Comparison of ENCODE assay signal across 25 cellular contexts in the genomic region with DNA sequence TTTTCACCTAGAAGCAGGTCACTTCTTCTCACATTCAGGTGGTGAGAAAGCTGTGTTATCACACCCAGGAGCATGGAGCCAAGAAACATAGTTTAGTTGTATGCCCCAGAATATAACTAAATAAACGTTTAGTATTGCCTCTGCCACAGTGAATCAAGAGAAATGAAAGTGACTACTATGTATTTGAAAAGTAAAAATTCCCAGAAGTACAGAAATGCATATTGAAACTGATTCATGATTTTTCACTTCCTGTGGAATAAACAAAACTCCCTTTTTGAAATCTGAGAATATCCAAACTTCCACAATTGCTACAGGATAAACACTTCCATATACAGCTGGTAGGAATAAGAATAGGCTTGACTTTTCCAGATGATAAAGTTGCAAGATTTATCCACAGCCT. TPM values are rescaled to one million over a fixed set of nuclear protein-coding genes. Genes with fewer than 3 reads are reported as not detected.
DNase-seq lines count a peak whose midpoint lies in the region; ATAC-seq, FAIRE-seq and TF ChIP-seq lines count a peak whose summit lies in the region.
"Had no signal": no experiment of that assay in that cellular context is flagged by ENCODE, and none has a peak within 500 bp of the region (broad histone marks: within the 10 kb centered on the region; RNA-seq: fewer than 3 reads in every experiment).

No MANE protein-coding gene starts in this region.

- peak overlapping the region; percentile 81 for H3K27ac Mint-ChIP-seq in stimulated activated naive CD8-positive, alpha-beta T cell treated with anti-CD3 and anti-CD28 coated beads, Interleukin-15, Interleukin-2, amounts not matched to agents 100 ng/mL and 50 ng/mL, for 24 hours
- peak overlapping the region in 1 of 2 donors; percentile 46 for H3K27ac Mint-ChIP-seq in stimulated activated naive CD8-positive, alpha-beta T cell treated with anti-CD3 and anti-CD28 coated beads, Interleukin-15, amount 100 ng/mL, for 72 hours
- H3K27ac Mint-ChIP-seq in stimulated activated effector memory CD8-positive, alpha-beta T cell treated with anti-CD3 and anti-CD28 coated beads, Interleukin-12 subunit alpha, Interleukin-12 subunit beta, amount 100 ng/mL, for 72 hours, result peak overlapping the region; percentile 29
- H3K27ac Mint-ChIP-seq: activated B cell treated with CpG ODN at 0.5 μM for 24 hours; activated CD8-positive, alpha-beta memory T cell treated with anti-CD3 and anti-CD28 coated beads, Interleukin-2, amount 10 ng/mL, durations not matched to agents 7 days and 5 days; brain; effector memory CD8-positive, alpha-beta T cell had no signal

- H3K9me3 ChIP-seq in RWPE2 (ENCODE audit: severe bottlenecking) (no peaks in the 10 kb centered on the region), ascending aorta (no peaks in the 10 kb centered on the region)
- H3K9me3 ChIP-seq: esophagus muscularis mucosa, right atrium auricular region, transverse colon had no signal

- H3K27ac ChIP-seq in RWPE2 (ENCODE audit: poor library complexity, severe bottlenecking) (no peak overlapping the region), ascending aorta (no peak overlapping the region)
- H3K27ac ChIP-seq: esophagus muscularis mucosa, right atrium auricular region, transverse colon had no signal

- TF ChIP-seq CTCF in RWPE2 (IDR thresholded peaks at IDR 0.05; ENCODE audit: poor library complexity, severe bottlenecking) (no peak), bronchial epithelial cell (IDR thresholded peaks at IDR 0.05; ENCODE audit: insufficient read depth, low read length, severe bottlenecking) (no peak), ascending aorta (IDR thresholded peaks at IDR 0.05) (no peak)

- H3K4me3 Mint-ChIP-seq in stimulated activated naive CD8-positive, alpha-beta T cell treated with anti-CD3 and anti-CD28 coated beads, Interleukin-15, Interleukin-2, amounts not matched to agents 100 ng/mL and 50 ng/mL, for 24 hours, result peak overlapping the region; percentile 17
- peak overlapping the region in 1 of 2 donors; percentile 14 for H3K4me3 Mint-ChIP-seq in stimulated activated naive CD8-positive, alpha-beta T cell treated with anti-CD3 and anti-CD28 coated beads, Interleukin-15, amount 100 ng/mL, for 72 hours
- H3K4me3 Mint-ChIP-seq in stimulated activated effector memory CD8-positive, alpha-beta T cell treated with anti-CD3 and anti-CD28 coated beads, Interleukin-12 subunit alpha, Interleukin-12 subunit beta, amount 100 ng/mL, for 72 hours, result peak overlapping the region; percentile 37
- H3K4me3 Mint-ChIP-seq: activated B cell treated with CpG ODN at 0.5 μM for 24 hours; activated CD8-positive, alpha-beta memory T cell treated with anti-CD3 and anti-CD28 coated beads, Interleukin-2, amount 10 ng/mL, durations not matched to agents 7 days and 5 days; brain; CD8-positive, alpha-beta memory T cell; effector memory CD8-positive, alpha-beta T cell had no signal

- H3K36me3 ChIP-seq in RWPE2 (ENCODE audit: low read depth) (no peaks in the 10 kb centered on the region), bronchial epithelial cell (ENCODE audit: control insufficient read depth, insufficient read depth, low read length) (no peaks in the 10 kb centered on the region), ascending aorta (no peaks in the 10 kb centered on the region)
- H3K36me3 ChIP-seq: esophagus muscularis mucosa, right atrium auricular region, transverse colon had no signal

- H3K27me3 ChIP-seq in RWPE2 (ENCODE audit: insufficient read depth, poor library complexity, severe bottlenecking) (no peaks in the 10 kb centered on the region), bronchial epithelial cell (ENCODE audit: control insufficient read depth, insufficient read depth, low read length) (no peaks in the 10 kb centered on the region), ascending aorta (no peaks in the 10 kb centered on the region)
- H3K27me3 ChIP-seq: esophagus muscularis mucosa, right atrium auricular region, transverse colon had no signal

- peaks cover 3% of the 10 kb centered on the region for H3K4me1 ChIP-seq in RWPE2 (ENCODE audit: insufficient read depth, poor library complexity, severe bottlenecking)
- H3K4me1 ChIP-seq in ascending aorta, result peaks cover 0 to 2% of the 10 kb centered on the region in 2 donors

- no peak overlapping the region for H3K4me3 ChIP-seq in RWPE2 (ENCODE audit: severe bottlenecking)
- no peak overlapping the region for H3K4me3 ChIP-seq in bronchial epithelial cell (ENCODE audit: low read depth, low read length)
- H3K4me3 ChIP-seq in ascending aorta, result no peak overlapping the region
- H3K4me3 ChIP-seq: esophagus muscularis mucosa, K562, right atrium auricular region, transverse colon had no signal

- H3K9me3 Mint-ChIP-seq in stimulated activated naive CD8-positive, alpha-beta T cell treated with anti-CD3 and anti-CD28 coated beads, Interleukin-15, Interleukin-2, amounts not matched to agents 100 ng/mL and 50 ng/mL, for 24 hours, result peaks cover 20% of the 10 kb centered on the region
- peaks cover 20 to 26% of the 10 kb centered on the region in 2 donors for H3K9me3 Mint-ChIP-seq in stimulated activated naive CD8-positive, alpha-beta T cell treated with anti-CD3 and anti-CD28 coated beads, Interleukin-15, amount 100 ng/mL, for 72 hours
- peaks cover 6% of the 10 kb centered on the region for H3K9me3 Mint-ChIP-seq in stimulated activated effector memory CD8-positive, alpha-beta T cell treated with anti-CD3 and anti-CD28 coated beads, Interleukin-12 subunit alpha, Interleukin-12 subunit beta, amount 100 ng/mL, for 72 hours

- ATAC-seq in stimulated activated naive CD8-positive, alpha-beta T cell treated with anti-CD3 and anti-CD28 coated beads, Interleukin-15, amount 100 ng/mL, for 72 hours, result no peak
- ATAC-seq in RWPE2 (ENCODE audit: low read depth) (peak; percentile 29; the same call in 1 of the 3 replicates), HG03196 (IDR thresholded peaks at IDR 0.05; ENCODE audit: unreplicated experiment) (no peak)
- ATAC-seq in stimulated activated effector memory CD8-positive, alpha-beta T cell treated with anti-CD3 and anti-CD28 coated beads, Interleukin-12 subunit alpha, Interleukin-12 subunit beta, amount 100 ng/mL, for 72 hours, result peak; percentile 41
- ATAC-seq: activated CD8-positive, alpha-beta memory T cell treated with anti-CD3 and anti-CD28 coated beads, Interleukin-2, amount 10 ng/mL, durations not matched to agents 7 days and 5 days; effector memory CD8-positive, alpha-beta T cell; HCT116; K562 had no signal

- FAIRE-seq in bronchial epithelial cell (lab: Jason Lieb, UNC), result no peak
- FAIRE-seq: colon, K562 had no signal

- DNase-seq in stimulated activated naive CD8-positive, alpha-beta T cell treated with anti-CD3 and anti-CD28 coated beads, Interleukin-15, amount 100 ng/mL, for 72 hours, result no peak
- DNase-seq in RWPE2 (ENCODE audit: low spot score) (no peak), bronchial epithelial cell (ENCODE audit: low read depth) (peak; percentile 69), ascending aorta (ENCODE audit: low spot score in 2 of 2) (no peak), hypothalamus (lab: John Stamatoyannopoulos, UW) (no peak)
- no peak for DNase-seq in stimulated activated effector memory CD8-positive, alpha-beta T cell treated with anti-CD3 and anti-CD28 coated beads, Interleukin-12 subunit alpha, Interleukin-12 subunit beta, amount 100 ng/mL, for 72 hours (ENCODE audit: low spot score in 2 of 2)
- DNase-seq: activated B cell treated with CpG ODN at 0.5 μM for 24 hours; activated CD8-positive, alpha-beta memory T cell treated with anti-CD3 and anti-CD28 coated beads, Interleukin-2, amount 10 ng/mL, durations not matched to agents 7 days and 5 days; activated gamma-delta T cell treated with Interleukin-2 at 50 U/mL for 16 hours; CD8-positive, alpha-beta memory T cell; DMS53; effector memory CD8-positive, alpha-beta T cell; NCI-H2171 treated with DMSO at 0.1 percent for 48 hours; NCI-H526 treated with DMSO at 0.1 percent for 48 hours; occipital lobe; T1000; transverse colon had no signal

- no peaks in the 10 kb centered on the region for H3K27me3 Mint-ChIP-seq in stimulated activated naive CD8-positive, alpha-beta T cell treated with anti-CD3 and anti-CD28 coated beads, Interleukin-15, Interleukin-2, amounts not matched to agents 100 ng/mL and 50 ng/mL, for 24 hours
- H3K27me3 Mint-ChIP-seq in stimulated activated naive CD8-positive, alpha-beta T cell treated with anti-CD3 and anti-CD28 coated beads, Interleukin-15, amount 100 ng/mL, for 72 hours, result no peaks in the 10 kb centered on the region
- H3K27me3 Mint-ChIP-seq: activated B cell treated with CpG ODN at 0.5 μM for 24 hours; activated CD8-positive, alpha-beta memory T cell treated with anti-CD3 and anti-CD28 coated beads, Interleukin-2, amount 10 ng/mL, durations not matched to agents 7 days and 5 days; CD8-positive, alpha-beta memory T cell; effector memory CD8-positive, alpha-beta T cell had no signal

- intact Hi-C loops in ascending aorta (cut with DNase I), result no loop called here

- H3K36me3 Mint-ChIP-seq in stimulated activated naive CD8-positive, alpha-beta T cell treated with anti-CD3 and anti-CD28 coated beads, Interleukin-15, Interleukin-2, amounts not matched to agents 100 ng/mL and 50 ng/mL, for 24 hours (ENCODE audit: low read depth), result peaks cover 17% of the 10 kb centered on the region
- peaks cover 11% of the 10 kb centered on the region for H3K36me3 Mint-ChIP-seq in stimulated activated effector memory CD8-positive, alpha-beta T cell treated with anti-CD3 and anti-CD28 coated beads, Interleukin-12 subunit alpha, Interleukin-12 subunit beta, amount 100 ng/mL, for 72 hours
- H3K36me3 Mint-ChIP-seq: brain had no signal

- H3K4me1 Mint-ChIP-seq in stimulated activated naive CD8-positive, alpha-beta T cell treated with anti-CD3 and anti-CD28 coated beads, Interleukin-15, Interleukin-2, amounts not matched to agents 100 ng/mL and 50 ng/mL, for 24 hours (ENCODE audit: low read depth), result peaks cover 45% of the 10 kb centered on the region
- peaks cover 49% of the 10 kb centered on the region for H3K4me1 Mint-ChIP-seq in stimulated activated naive CD8-positive, alpha-beta T cell treated with anti-CD3 and anti-CD28 coated beads, Interleukin-15, amount 100 ng/mL, for 72 hours
- H3K4me1 Mint-ChIP-seq in stimulated activated effector memory CD8-positive, alpha-beta T cell treated with anti-CD3 and anti-CD28 coated beads, Interleukin-12 subunit alpha, Interleukin-12 subunit beta, amount 100 ng/mL, for 72 hours, result peaks cover 49% of the 10 kb centered on the region

RNA-seq across cellular contexts. Expression of a gene that starts 15.3 kb away (rescaled TPM):
- total RNA-seq in bronchial epithelial cell (13.4 and 15.9 TPM in 2 replicates), ascending aorta (156 TPM)

RNA-seq across cellular contexts. Expression of a gene that starts 34.6 kb away (rescaled TPM):
- total RNA-seq in bronchial epithelial cell (under 0.01 and 0.64 TPM in 2 replicates), ascending aorta (not detected)
- total RNA-seq: activated CD8-positive, alpha-beta memory T cell treated with anti-CD3 and anti-CD28 coated beads, Interleukin-2, amount 10 ng/mL, durations not matched to agents 7 days and 5 days had no signal

RNA-seq across cellular contexts. Expression of a gene that starts 53.3 kb away (rescaled TPM):
- total RNA-seq in bronchial epithelial cell, result 43.4 and 47.9 TPM in 2 replicates
- 212 TPM for total RNA-seq in ascending aorta

Comparison
In these comparisons a context has a peak if more than half of its experiments do, and no peak if none do; other contexts are left out.
1. ATAC-seq: peak in RWPE2 (single experiment) and stimulated activated effector memory CD8-positive, alpha-beta T cell treated with anti-CD3 and anti-CD28 coated beads, Interleukin-12 subunit alpha, Interleukin-12 subunit beta, amount 100 ng/mL, for 72 hours (single experiment); none in stimulated activated naive CD8-positive, alpha-beta T cell treated with anti-CD3 and anti-CD28 coated beads, Interleukin-15, amount 100 ng/mL, for 72 hours (single experiment) and HG03196 (single experiment).